ENCODE assay signal across 9 cellular contexts in genomic region chr2:136131484-136131960, GRCh38. TPM values are rescaled to one million over a fixed set of nuclear protein-coding genes. Genes with fewer than 3 reads are reported as not detected.
DNase-seq lines count a peak whose midpoint lies in the region; ATAC-seq and TF ChIP-seq lines count a peak whose summit lies in the region.
"Had no signal": no experiment of that assay in that cellular context is flagged by ENCODE, and none has a peak within 500 bp of the region (broad histone marks: within the 10 kb centered on the region; RNA-seq: fewer than 3 reads in every experiment).

No MANE protein-coding gene starts in this region.

- WGBS in sigmoid colon, 2 donors = 60 to 84% methylated on average over 10 of the region's 10 CpGs

- H3K4me1 Mint-ChIP-seq in memory B cell = peaks cover 68% of the 10 kb centered on the region

- H3K4me3 ChIP-seq in sigmoid colon = no peak overlapping the region

- DNase-seq in T-helper 1 cell = peak in 4 of 5 donors; percentile 42 to 65 (median 52)
- peak in 1 of 2 donors; percentile 59 for DNase-seq in memory B cell (ENCODE audit: low spot score in 2 of 2)
- DNase-seq in GDM1 (lab: John Stamatoyannopoulos, UW) = no peak
- no peak for DNase-seq in hepatic stellate cell (ENCODE audit: low spot score)
- no peak for DNase-seq in sigmoid colon
- no peak for DNase-seq in NCI-H524 (lab: John Stamatoyannopoulos, UW)
- DNase-seq: foreskin fibroblast had no signal

- no peaks in the 10 kb centered on the region for H3K27me3 Mint-ChIP-seq in memory B cell

- ATAC-seq in GM18868 (IDR thresholded peaks at IDR 0.05; ENCODE audit: unreplicated experiment) (peak; percentile 0), HG02840 (IDR thresholded peaks at IDR 0.05; ENCODE audit: low FRiP score, unreplicated experiment) (peak; percentile 1), memory B cell (ENCODE audit: low read depth) (peak; percentile 7)

- H3K36me3 Mint-ChIP-seq in memory B cell = peaks cover 2% of the 10 kb centered on the region

- H3K4me1 ChIP-seq in sigmoid colon = peaks cover 0 to under 1% (median under 1%) of the 10 kb centered on the region in 4 donors

- intact Hi-C loops in sigmoid colon (cut with DNase I) = no loop called here

- H3K36me3 ChIP-seq in sigmoid colon = no peaks in the 10 kb centered on the region

- no peak overlapping the region for H3K27ac ChIP-seq in sigmoid colon

- no peaks in the 10 kb centered on the region for H3K27me3 ChIP-seq in sigmoid colon

- H3K9me3 Mint-ChIP-seq in memory B cell = peaks cover 4% of the 10 kb centered on the region

- peak overlapping the region; percentile 66 for H3K4me3 Mint-ChIP-seq in memory B cell

- peak overlapping the region; percentile 98 for H3K27ac Mint-ChIP-seq in memory B cell

- no peak for TF ChIP-seq CTCF in sigmoid colon (IDR thresholded peaks at IDR 0.05)

- no peak for TF ChIP-seq EP300 in sigmoid colon (IDR thresholded peaks at IDR 0.05)

- H3K9me3 ChIP-seq in sigmoid colon = no peaks in the 10 kb centered on the region

- TF ChIP-seq POLR2A in sigmoid colon (IDR thresholded peaks at IDR 0.05) = no peak

RNA-seq across cellular contexts. Expression of gene CXCR4, which starts 13.6 kb away (rescaled TPM):
- total RNA-seq in sigmoid colon = 10 to 100 TPM in 1 of 4 donors, 1 to 10 TPM in 3; 5.0 to 13.6 (median 6.3) TPM
- 100 to 1,000 TPM in 1 of 3 donors, 1 to 10 TPM in 2; 5.8 to 255 (median 6.6) TPM for polyA plus RNA-seq in sigmoid colon

Comparison
In these comparisons a context has a peak if more than half of its experiments do, and no peak if none do; other contexts are left out.
1. DNase-seq: peak in T-helper 1 cell (4 of 5); none in GDM1 (single experiment), hepatic stellate cell (single experiment), sigmoid colon (single experiment) and NCI-H524 (0 of 2).
2. Peak in every context shown above with its lines, with median percentiles within 50 percentile points of each other: ATAC-seq.